In the genomic region with DNA sequence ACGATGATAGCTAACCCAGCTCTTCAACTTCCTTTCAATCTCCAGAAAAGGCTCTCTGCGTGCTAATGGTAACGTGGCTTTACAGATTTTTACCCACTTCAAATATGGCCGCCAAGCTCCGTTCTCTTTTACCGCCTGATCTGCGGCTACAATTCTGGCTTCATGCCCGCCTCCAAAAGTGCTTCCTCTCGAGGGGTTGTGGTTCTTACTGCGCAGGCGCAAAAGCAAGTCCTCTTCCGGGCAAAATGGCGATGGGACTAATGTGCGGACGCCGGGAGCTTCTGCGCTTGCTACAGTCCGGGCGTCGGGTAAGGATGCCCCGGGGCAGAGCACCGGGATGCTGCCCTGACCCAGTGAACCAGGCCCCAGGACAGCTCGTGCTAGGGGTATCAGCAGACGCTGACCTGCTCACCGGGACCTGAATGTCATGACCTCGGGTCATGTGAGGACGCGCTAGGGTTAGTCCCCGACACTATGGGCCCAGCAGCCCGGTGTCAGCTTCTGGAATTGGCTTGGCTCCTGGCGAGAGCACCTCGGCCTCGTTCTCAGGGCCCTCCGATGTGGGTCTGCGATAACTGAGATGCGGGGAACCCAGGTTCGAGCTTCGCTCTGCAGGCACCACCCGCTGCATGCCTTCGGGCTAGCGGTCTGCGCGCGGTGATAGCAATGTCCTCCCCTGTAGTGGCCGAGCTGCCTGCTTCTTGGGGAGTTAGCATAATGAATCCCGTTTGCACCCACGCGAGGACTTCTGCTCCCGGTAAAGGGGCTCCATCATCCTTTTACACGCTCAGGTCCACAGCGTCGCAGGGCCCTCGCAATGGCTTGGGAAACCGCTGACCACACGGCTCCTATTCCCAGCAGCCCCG, we compare ENCODE assay signal across 8 cellular contexts. TPM values are rescaled to one million over a fixed set of nuclear protein-coding genes. Genes with fewer than 3 reads are reported as not detected.
DNase-seq lines count a peak whose midpoint lies in the region; ATAC-seq and TF ChIP-seq lines count a peak whose summit lies in the region.

A gene (plus strand): TSS at position 232 of the 866 bp plus-strand sequence. CDS start 14 bp downstream, at position 246.

- H3K9me3 ChIP-seq in adrenal gland (replicated peaks in 1 of 3) (peaks cover 0 to 6% (median 0%) of the 10 kb centered on the region in 3 donors), heart right ventricle (peaks cover 0 to 12% (median 4%) of the 10 kb centered on the region in 11 donors), upper lobe of left lung (peaks cover 0 to 6% (median 3%) of the 10 kb centered on the region in 4 donors)

- no peak for TF ChIP-seq CTCF in GM12864 (IDR thresholded peaks at IDR 0.05; ENCODE audit: low read depth, low read length, missing control alignments)
- TF ChIP-seq CTCF in adrenal gland (IDR thresholded peaks at IDR 0.05), result no peak
- no peak for TF ChIP-seq CTCF in heart right ventricle (IDR thresholded peaks at IDR 0.05)
- no peak for TF ChIP-seq CTCF in upper lobe of left lung (IDR thresholded peaks at IDR 0.05)

- H3K4me3 ChIP-seq in GM12864 (ENCODE audit: low read depth, low read length) (peak within 1 kb of the TSS; percentile 85), adrenal gland (peak within 1 kb of the TSS; percentile 68 to 97 (median 88)), heart right ventricle (peak within 1 kb of the TSS; percentile 65 to 97 (median 86)), upper lobe of left lung (peak within 1 kb of the TSS; percentile 81 to 93 (median 88))

- TF ChIP-seq POLR2A in adrenal gland (IDR thresholded peaks at IDR 0.05) (peak; percentile 10 to 59), upper lobe of left lung (IDR thresholded peaks at IDR 0.05) (peak in 3 of 4 donors; percentile 52 to 83 (median 79))

- intact Hi-C loops in adrenal gland (cut with DNase I), result no loop called here
- intact Hi-C loops in heart right ventricle (cut with DNase I), result loop anchor here in 4 of 10 donors (5.0 to 10.0 kb wide), 5 partner anchors 56 to 209 kb away; a partner anchor contains a TSS
- intact Hi-C loops in posterior cingulate gyrus (cut with DNase I), result loop anchor here (5.0 to 10.0 kb wide), 2 partner anchors 58 to 179 kb away; a partner anchor contains a TSS

- H3K27me3 ChIP-seq in adrenal gland (no peaks in the 10 kb centered on the region), heart right ventricle (no peaks in the 10 kb centered on the region), upper lobe of left lung (no peaks in the 10 kb centered on the region)

- TF ChIP-seq EP300 in upper lobe of left lung (IDR thresholded peaks at IDR 0.05), result peak in 1 of 4 donors; percentile 2

- H3K36me3 ChIP-seq in adrenal gland (replicated peaks in 1 of 2), result peaks cover 4 to 40% of the 10 kb centered on the region in 2 donors
- peaks cover 0 to 47% (median 33%) of the 10 kb centered on the region in 9 donors for H3K36me3 ChIP-seq in heart right ventricle
- H3K36me3 ChIP-seq in upper lobe of left lung, result peaks cover 20 to 37% (median 33%) of the 10 kb centered on the region in 4 donors

- DNase-seq in GM12864 (ENCODE audit: low read depth), result peak; percentile 93
- DNase-seq in NCI-H146 (lab: John Stamatoyannopoulos, UW), result peak; percentile 97
- DNase-seq in T-helper 1 cell, result peak; percentile 91 to 97 (median 94)
- DNase-seq in adrenal gland, result peak; percentile 98 to 99 (median 99)
- peak; percentile 94 to 99 for DNase-seq in heart right ventricle
- DNase-seq in posterior cingulate gyrus, result peak; percentile 91 to 98 (median 96)
- peak; percentile 86 to 96 for DNase-seq in upper lobe of left lung

- H3K4me1 ChIP-seq in adrenal gland (replicated peaks in 1 of 2) (peaks cover 16 to 33% of the 10 kb centered on the region in 2 donors), heart right ventricle (peaks cover 0 to 42% (median 24%) of the 10 kb centered on the region in 9 donors), upper lobe of left lung (peaks cover 20 to 27% (median 24%) of the 10 kb centered on the region in 4 donors)

- WGBS in adrenal gland, 4 donors, result 0 to 1% (median 0%) methylated on average over 38 to 56 of the region's 56 CpGs
- 0 to 1% methylated on average over 56 of the region's 56 CpGs for WGBS in heart right ventricle, 2 donors
- 0% methylated on average over 16 to 34 of the region's 56 CpGs for WGBS in upper lobe of left lung, 2 donors

- peak within 1 kb of the TSS; percentile 56 to 87 (median 71) for H3K27ac ChIP-seq in adrenal gland
- peak within 1 kb of the TSS; percentile 85 to 95 (median 90) for H3K27ac ChIP-seq in heart right ventricle
- H3K27ac ChIP-seq in upper lobe of left lung, result peak within 1 kb of the TSS; percentile 85 to 91 (median 87)

- ATAC-seq in HG02763 (IDR thresholded peaks at IDR 0.05; ENCODE audit: unreplicated experiment), result peak; percentile 76
- ATAC-seq in heart right ventricle, result peak; percentile 92 to 97 (median 96)
- ATAC-seq in upper lobe of left lung (ENCODE audit: low FRiP score in 2 of 2), result peak; percentile 92 to 95

RNA-seq across cellular contexts. Expression of the gene that starts here (rescaled TPM):
- total RNA-seq in adrenal gland (100 to 1,000 TPM in 7 of 8 donors, 10 to 100 TPM in 1; 79.9 to 150 (median 125) TPM), heart right ventricle (100 to 1,000 TPM; 138 to 219 (median 189) TPM), upper lobe of left lung (100 to 1,000 TPM in 1 of 6 donors, 10 to 100 TPM in 5; 54.9 to 137 (median 79.2) TPM)
- polyA plus RNA-seq in adrenal gland (100 to 1,000 TPM; 109 to 179 (median 168) TPM), heart right ventricle (100 to 1,000 TPM; 143 to 146 TPM)

Comparison
In these comparisons a context has a peak if more than half of its experiments do, and no peak if none do; other contexts are left out.
1. Peak in every context shown above with its lines: DNase-seq, ATAC-seq, H3K4me3 ChIP-seq and H3K27ac ChIP-seq.